Comparison of ENCODE assay signal across 9 cellular contexts in the genomic region with DNA sequence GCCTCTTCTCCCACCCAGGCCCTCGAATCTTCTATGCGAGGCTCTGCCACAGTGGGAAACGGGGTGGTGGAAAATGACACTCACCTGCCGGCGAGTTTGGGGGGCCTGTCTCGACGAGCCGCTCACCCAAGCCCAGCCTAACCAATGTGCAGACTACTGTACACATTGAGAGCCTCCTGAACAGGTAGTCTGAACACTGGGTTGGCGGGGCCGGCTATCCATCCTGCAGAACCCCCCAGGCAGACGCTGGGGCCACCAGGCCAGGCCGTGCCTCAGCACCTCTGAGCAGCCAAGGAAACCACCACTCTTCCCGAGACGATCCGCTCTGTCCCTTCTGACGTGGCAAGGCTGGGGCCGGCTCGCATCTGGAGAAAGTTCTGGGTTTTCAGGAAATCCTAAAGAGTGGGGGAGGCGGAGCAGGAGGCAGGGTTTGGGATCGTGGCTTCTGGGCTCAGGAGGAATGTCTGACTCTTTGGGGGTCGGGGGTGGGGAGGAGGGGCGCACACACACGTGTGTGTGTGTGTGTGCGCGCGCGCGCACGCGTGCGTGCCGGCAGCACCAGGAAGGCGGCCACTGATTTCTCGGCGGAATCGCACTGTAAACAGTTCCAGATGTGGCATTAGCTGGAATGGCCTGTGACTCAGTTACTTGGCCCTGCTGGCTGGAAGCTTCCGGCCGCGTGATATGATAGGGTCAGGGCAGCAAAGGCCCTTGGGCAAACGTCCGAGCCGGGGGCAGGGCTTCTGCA. TPM values are rescaled to one million over a fixed set of nuclear protein-coding genes. Genes with fewer than 3 reads are reported as not detected.
DNase-seq lines count a peak whose midpoint lies in the region; ATAC-seq and TF ChIP-seq lines count a peak whose summit lies in the region.
"Had no signal": no experiment of that assay in that cellular context is flagged by ENCODE, and none has a peak within 500 bp of the region (broad histone marks: within the 10 kb centered on the region; RNA-seq: fewer than 3 reads in every experiment).

No MANE protein-coding gene starts in this region.

- H3K9ac ChIP-seq in adipocyte (ENCODE audit: low read length) = peak overlapping the region; percentile 99

- H3K27me3 ChIP-seq in BE2C (no peaks in the 10 kb centered on the region), adipocyte (replicated peaks; ENCODE audit: control insufficient read depth, insufficient read depth, low read length) (no peaks in the 10 kb centered on the region)

- H3K4me1 ChIP-seq in BE2C = peaks cover 10% of the 10 kb centered on the region; the same call in 1 of the 2 replicates
- peaks cover 51% of the 10 kb centered on the region for H3K4me1 ChIP-seq in adipocyte (ENCODE audit: control insufficient read depth, insufficient read depth, low read length)

- intact Hi-C loops in left ventricle myocardium superior (cut with micrococcal nuclease) (no loop called here), sciatic nerve (cut with DNase I) (no loop called here)

- DNase-seq in BE2C (peak; percentile 59), adipocyte (ENCODE audit: low read depth) (peak; percentile 98), left ventricle myocardium superior (peak; percentile 69), sciatic nerve (ENCODE audit: low spot score) (peak; percentile 89), T-helper 2 cell (no peak), medulla oblongata (ENCODE audit: extremely low spot score) (no peak), NCI-H748 treated with DMSO at 0.1 percent for 48 hours (lab: John Stamatoyannopoulos, UW) (no peak)
- DNase-seq: NCI-H446 treated with DMSO at 0.1 percent for 48 hours had no signal

- TF ChIP-seq CTCF in BE2C (IDR thresholded peaks at IDR 0.05; ENCODE audit: low read depth, low read length) = no peak

- peak; percentile 61 for ATAC-seq in left ventricle myocardium superior
- ATAC-seq in sciatic nerve = peak; percentile 90
- ATAC-seq in GM21737 (IDR thresholded peaks at IDR 0.05; ENCODE audit: unreplicated experiment) = no peak

- H3K9me3 ChIP-seq in BE2C = no peaks in the 10 kb centered on the region; the same call in 1 of the 2 replicates
- H3K9me3 ChIP-seq in adipocyte (ENCODE audit: control insufficient read depth, low read length) = no peaks in the 10 kb centered on the region

- H3K36me3 ChIP-seq in BE2C = peaks cover 48% of the 10 kb centered on the region
- peaks cover 45% of the 10 kb centered on the region for H3K36me3 ChIP-seq in adipocyte (ENCODE audit: control insufficient read depth, insufficient read depth, low read length, severe bottlenecking)

- H3K4me3 ChIP-seq in BE2C (ENCODE audit: low read depth, low read length) (peak overlapping the region; percentile 36), adipocyte (ENCODE audit: low read length) (peak overlapping the region; percentile 92)

RNA-seq across cellular contexts. Expression of gene TMED1, which starts 18.5 kb away (rescaled TPM):
- polyA plus RNA-seq in BE2C (2012; ENCODE audit: insufficient read depth, insufficient read length, low read depth) = 114 TPM
- total RNA-seq in left ventricle myocardium superior (29.8 TPM), sciatic nerve (20.0 TPM)

RNA-seq across cellular contexts. Expression of gene C19orf38, which starts 30.8 kb away (rescaled TPM):
- polyA plus RNA-seq in BE2C (2012; ENCODE audit: insufficient read depth, insufficient read length, low read depth) = not detected
- total RNA-seq in left ventricle myocardium superior (0.62 TPM), sciatic nerve (2.7 TPM)

RNA-seq across cellular contexts. Expression of gene CARM1, which starts 53.9 kb away (rescaled TPM):
- polyA plus RNA-seq in BE2C (2012; ENCODE audit: insufficient read depth, insufficient read length, low read depth) = 81.7 TPM
- total RNA-seq in left ventricle myocardium superior = 32.5 TPM
- 33.3 TPM for total RNA-seq in sciatic nerve

Comparison
In these comparisons a context has a peak if more than half of its experiments do, and no peak if none do; other contexts are left out.
1. DNase-seq: peak in BE2C (single experiment), adipocyte (single experiment), left ventricle myocardium superior (single experiment) and sciatic nerve (single experiment); none in T-helper 2 cell (0 of 5), medulla oblongata (single experiment) and NCI-H748 treated with DMSO at 0.1 percent for 48 hours (single experiment).